13 cellular contexts compared by ENCODE assay signal in the genomic region with DNA sequence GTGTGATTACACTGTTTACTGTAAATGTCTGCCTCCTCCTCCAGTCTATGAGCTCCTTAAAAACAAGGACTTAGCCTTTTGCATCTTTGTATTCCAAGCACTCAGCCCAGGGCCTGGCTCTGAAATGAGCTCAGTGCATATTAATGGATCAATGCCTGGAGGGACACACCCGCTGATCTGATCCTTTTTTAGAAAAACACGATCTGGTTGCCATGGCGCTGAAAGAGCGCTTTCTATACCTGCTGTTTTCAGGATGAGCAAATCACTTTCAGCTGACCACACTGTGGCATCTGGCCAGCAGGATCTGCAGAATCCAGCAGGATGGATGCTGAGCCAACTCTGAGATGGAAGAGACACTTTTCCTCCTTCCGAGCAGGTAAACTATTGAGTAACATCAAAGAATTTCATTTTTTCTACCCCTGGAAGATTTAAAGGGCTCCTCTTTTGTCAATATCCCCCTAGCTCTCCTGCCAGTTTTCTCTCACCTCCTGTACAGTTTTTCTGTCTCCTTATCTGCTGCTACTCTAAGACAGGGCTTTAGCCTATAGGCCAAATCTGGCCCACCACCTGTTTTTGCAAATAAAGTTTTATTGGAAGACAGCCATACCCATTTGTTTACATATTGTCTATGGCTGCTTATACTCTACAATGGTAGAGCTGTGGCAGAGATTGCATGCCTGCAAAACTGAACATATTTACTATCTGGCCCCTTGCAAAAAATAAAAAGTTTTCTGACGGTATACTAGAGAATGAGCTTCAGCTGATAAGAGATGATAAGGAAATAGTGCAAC.
A peak's percentile ranks its signal among the peaks of the same experiment; 100 is the strongest.
DNase-seq lines count a peak whose midpoint lies in the region; ATAC-seq and TF ChIP-seq lines count a peak whose summit lies in the region.
"Had no signal": no experiment of that assay in that cellular context is flagged by ENCODE, and none has a peak within 500 bp of the region (broad histone marks: within the 10 kb centered on the region; RNA-seq: fewer than 3 reads in every experiment).

No MANE protein-coding gene starts in this region.

- H3K4me3 ChIP-seq in AG10803 (ENCODE audit: low read length) = no peak overlapping the region

- DNase-seq in AG10803 (ENCODE audit: low read depth) (peak; percentile 22), NCI-H146 (lab: John Stamatoyannopoulos, UW) (peak; percentile 98), amniotic epithelial cell (ENCODE audit: low read depth) (peak; percentile 15), head of caudate nucleus (peak in 36 of 42 donors; percentile 5 to 81 (median 43))
- DNase-seq in effector CD4-positive, alpha-beta T cell = no peak
- DNase-seq: activated T-cell treated with anti-CD3 and anti-CD28 coated beads, Interleukin-2, amount 50 U/mL, for 48 hours; effector CD8-positive, alpha-beta T cell; left colon; NCI-H1436; T1000 had no signal

- intact Hi-C loops in head of caudate nucleus (cut with DNase I) = no loop called here

- TF ChIP-seq CTCF in AG10803 (conservative IDR thresholded peaks at IDR 0.05; ENCODE audit: low read length) = no peak

- no peak for ATAC-seq in GM19467 (IDR thresholded peaks at IDR 0.05; ENCODE audit: unreplicated experiment)
- no peak for ATAC-seq in GM19452 (IDR thresholded peaks at IDR 0.05; ENCODE audit: unreplicated experiment)
- no peak for ATAC-seq in HG02852 (IDR thresholded peaks at IDR 0.05; ENCODE audit: unreplicated experiment)
- ATAC-seq: left colon had no signal
